Comparison of ENCODE assay signal across 1 cellular context in the genomic region with DNA sequence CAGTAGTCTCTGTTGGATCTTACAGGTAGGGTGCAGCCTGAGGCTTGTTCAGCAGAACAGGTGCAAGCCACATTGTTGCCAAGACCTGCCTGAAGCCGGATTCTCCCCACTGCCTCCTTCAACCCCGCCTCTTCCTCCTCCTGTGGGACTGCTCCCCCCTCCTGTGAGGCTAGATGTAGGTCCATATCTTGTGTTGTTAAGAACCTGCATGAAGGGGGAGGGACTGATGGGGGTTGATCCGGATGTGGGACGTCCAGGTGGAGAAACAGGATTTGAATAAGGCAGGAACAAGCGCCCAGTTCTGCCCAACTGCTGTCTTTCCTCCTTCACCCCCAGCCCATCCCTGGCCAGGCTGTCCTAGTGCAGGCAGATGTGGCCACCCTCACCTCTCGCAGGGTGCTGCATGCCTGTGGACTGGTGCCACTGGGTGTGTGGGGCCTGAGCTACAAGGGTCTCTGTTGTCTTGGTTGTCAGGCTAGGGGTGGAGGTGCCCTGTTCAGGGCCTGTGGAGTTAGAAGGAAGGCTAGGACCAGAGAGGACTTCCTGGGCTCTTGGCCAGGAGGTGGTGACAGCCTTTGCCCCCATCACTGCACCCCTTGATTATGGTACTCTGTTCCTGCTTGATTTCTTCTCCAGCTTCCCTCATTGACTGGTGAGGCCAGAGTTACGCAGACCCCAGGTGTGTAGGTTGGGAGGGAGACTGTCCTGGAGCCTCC.
TF ChIP-seq lines count a peak whose summit lies in the region.

No MANE protein-coding gene starts in this region.

TF ChIP-seq in GM23338, 12 proteins besides CTCF, POLR2A, EP300 and RAD21 (continued from another document):
- TF ChIP-seq, protein P1, sequence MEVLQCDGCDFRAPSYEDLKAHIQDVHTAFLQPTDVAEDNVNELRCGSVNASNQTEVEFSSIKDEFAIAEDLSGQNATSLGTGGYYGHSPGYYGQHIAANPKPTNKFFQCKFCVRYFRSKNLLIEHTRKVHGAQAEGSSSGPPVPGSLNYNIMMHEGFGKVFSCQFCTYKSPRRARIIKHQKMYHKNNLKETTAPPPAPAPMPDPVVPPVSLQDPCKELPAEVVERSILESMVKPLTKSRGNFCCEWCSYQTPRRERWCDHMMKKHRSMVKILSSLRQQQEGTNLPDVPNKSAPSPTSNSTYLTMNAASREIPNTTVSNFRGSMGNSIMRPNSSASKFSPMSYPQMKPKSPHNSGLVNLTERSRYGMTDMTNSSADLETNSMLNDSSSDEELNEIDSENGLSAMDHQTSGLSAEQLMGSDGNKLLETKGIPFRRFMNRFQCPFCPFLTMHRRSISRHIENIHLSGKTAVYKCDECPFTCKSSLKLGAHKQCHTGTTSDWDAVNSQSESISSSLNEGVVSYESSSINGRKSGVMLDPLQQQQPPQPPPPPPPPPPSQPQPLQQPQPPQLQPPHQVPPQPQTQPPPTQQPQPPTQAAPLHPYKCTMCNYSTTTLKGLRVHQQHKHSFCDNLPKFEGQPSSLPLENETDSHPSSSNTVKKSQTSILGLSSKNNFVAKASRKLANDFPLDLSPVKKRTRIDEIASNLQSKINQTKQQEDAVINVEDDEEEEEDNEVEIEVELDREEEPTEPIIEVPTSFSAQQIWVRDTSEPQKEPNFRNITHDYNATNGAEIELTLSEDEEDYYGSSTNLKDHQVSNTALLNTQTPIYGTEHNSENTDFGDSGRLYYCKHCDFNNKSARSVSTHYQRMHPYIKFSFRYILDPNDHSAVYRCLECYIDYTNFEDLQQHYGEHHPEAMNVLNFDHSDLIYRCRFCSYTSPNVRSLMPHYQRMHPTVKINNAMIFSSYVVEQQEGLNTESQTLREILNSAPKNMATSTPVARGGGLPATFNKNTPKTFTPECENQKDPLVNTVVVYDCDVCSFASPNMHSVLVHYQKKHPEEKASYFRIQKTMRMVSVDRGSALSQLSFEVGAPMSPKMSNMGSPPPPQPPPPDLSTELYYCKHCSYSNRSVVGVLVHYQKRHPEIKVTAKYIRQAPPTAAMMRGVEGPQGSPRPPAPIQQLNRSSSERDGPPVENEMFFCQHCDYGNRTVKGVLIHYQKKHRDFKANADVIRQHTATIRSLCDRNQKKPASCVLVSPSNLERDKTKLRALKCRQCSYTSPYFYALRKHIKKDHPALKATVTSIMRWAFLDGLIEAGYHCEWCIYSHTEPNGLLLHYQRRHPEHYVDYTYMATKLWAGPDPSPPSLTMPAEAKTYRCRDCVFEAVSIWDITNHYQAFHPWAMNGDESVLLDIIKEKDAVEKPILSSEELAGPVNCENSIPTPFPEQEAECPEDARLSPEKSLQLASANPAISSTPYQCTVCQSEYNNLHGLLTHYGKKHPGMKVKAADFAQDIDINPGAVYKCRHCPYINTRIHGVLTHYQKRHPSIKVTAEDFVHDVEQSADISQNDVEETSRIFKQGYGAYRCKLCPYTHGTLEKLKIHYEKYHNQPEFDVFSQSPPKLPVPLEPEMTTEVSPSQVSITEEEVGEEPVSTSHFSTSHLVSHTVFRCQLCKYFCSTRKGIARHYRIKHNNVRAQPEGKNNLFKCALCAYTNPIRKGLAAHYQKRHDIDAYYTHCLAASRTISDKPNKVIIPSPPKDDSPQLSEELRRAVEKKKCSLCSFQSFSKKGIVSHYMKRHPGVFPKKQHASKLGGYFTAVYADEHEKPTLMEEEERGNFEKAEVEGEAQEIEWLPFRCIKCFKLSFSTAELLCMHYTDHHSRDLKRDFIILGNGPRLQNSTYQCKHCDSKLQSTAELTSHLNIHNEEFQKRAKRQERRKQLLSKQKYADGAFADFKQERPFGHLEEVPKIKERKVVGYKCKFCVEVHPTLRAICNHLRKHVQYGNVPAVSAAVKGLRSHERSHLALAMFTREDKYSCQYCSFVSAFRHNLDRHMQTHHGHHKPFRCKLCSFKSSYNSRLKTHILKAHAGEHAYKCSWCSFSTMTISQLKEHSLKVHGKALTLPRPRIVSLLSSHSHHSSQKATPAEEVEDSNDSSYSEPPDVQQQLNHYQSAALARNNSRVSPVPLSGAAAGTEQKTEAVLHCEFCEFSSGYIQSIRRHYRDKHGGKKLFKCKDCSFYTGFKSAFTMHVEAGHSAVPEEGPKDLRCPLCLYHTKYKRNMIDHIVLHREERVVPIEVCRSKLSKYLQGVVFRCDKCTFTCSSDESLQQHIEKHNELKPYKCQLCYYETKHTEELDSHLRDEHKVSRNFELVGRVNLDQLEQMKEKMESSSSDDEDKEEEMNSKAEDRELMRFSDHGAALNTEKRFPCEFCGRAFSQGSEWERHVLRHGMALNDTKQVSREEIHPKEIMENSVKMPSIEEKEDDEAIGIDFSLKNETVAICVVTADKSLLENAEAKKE (CRISPR knock-in tag; IDR thresholded peaks at IDR 0.05), result no peak
- TF ChIP-seq CREB1 (CRISPR knock-in tag; IDR thresholded peaks at IDR 0.05; ENCODE audit: low read depth) (no peak), JUNB (IDR thresholded peaks at IDR 0.05; ENCODE audit: unreplicated experiment) (no peak), EZH2 (IDR thresholded peaks at IDR 0.05; ENCODE audit: low read depth, unreplicated experiment) (no peak), STAT1 (IDR thresholded peaks at IDR 0.05; ENCODE audit: unreplicated experiment) (no peak)
TF ChIP-seq in GM23338: peak in this region for 0.
